In genomic region chr2:43637030-43637803, GRCh38 we compare ENCODE assay signal across 1 cellular context.
TF ChIP-seq lines count a peak whose summit lies in the region.

PLEKHH2 (plus strand) TSS chr2:43637260; CDS start chr2:43644674, 7,414 bp downstream.

TF ChIP-seq in HepG2, 621 proteins besides CTCF, POLR2A, EP300 and RAD21 (continued from another document and continues in another):
- no peak for TF ChIP-seq ZNF646 (CRISPR knock-in tag; IDR thresholded peaks at IDR 0.05)
- TF ChIP-seq ZNF367 (CRISPR knock-in tag; IDR thresholded peaks at IDR 0.05; ENCODE audit: borderline replicate concordance), result no peak
- no peak for TF ChIP-seq ZNF264 (CRISPR knock-in tag; IDR thresholded peaks at IDR 0.05)
- peak; percentile 16; the same call in 1 of the 2 replicates for TF ChIP-seq ZNF709 (CRISPR knock-in tag; IDR thresholded peaks at IDR 0.05)
- TF ChIP-seq, protein P1, sequence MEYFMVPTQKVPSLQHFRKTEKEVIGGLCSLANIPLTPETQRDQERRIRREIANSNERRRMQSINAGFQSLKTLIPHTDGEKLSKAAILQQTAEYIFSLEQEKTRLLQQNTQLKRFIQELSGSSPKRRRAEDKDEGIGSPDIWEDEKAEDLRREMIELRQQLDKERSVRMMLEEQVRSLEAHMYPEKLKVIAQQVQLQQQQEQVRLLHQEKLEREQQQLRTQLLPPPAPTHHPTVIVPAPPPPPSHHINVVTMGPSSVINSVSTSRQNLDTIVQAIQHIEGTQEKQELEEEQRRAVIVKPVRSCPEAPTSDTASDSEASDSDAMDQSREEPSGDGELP (IDR thresholded peaks at IDR 0.05; ENCODE audit: borderline replicate concordance, low read depth), result no peak; the same call in 1 of the 2 replicates
- TF ChIP-seq, protein P2, sequence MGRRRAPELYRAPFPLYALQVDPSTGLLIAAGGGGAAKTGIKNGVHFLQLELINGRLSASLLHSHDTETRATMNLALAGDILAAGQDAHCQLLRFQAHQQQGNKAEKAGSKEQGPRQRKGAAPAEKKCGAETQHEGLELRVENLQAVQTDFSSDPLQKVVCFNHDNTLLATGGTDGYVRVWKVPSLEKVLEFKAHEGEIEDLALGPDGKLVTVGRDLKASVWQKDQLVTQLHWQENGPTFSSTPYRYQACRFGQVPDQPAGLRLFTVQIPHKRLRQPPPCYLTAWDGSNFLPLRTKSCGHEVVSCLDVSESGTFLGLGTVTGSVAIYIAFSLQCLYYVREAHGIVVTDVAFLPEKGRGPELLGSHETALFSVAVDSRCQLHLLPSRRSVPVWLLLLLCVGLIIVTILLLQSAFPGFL (CRISPR knock-in tag; IDR thresholded peaks at IDR 0.05), result no peak
- TF ChIP-seq, protein P3, sequence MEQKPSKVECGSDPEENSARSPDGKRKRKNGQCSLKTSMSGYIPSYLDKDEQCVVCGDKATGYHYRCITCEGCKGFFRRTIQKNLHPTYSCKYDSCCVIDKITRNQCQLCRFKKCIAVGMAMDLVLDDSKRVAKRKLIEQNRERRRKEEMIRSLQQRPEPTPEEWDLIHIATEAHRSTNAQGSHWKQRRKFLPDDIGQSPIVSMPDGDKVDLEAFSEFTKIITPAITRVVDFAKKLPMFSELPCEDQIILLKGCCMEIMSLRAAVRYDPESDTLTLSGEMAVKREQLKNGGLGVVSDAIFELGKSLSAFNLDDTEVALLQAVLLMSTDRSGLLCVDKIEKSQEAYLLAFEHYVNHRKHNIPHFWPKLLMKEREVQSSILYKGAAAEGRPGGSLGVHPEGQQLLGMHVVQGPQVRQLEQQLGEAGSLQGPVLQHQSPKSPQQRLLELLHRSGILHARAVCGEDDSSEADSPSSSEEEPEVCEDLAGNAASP (CRISPR knock-in tag; IDR thresholded peaks at IDR 0.05; ENCODE audit: borderline replicate concordance), result no peak
- peak; percentile 10; the same call in 1 of the 2 replicates for TF ChIP-seq ZMYM3 (CRISPR knock-in tag; IDR thresholded peaks at IDR 0.05)
- TF ChIP-seq SCMH1 (CRISPR knock-in tag; IDR thresholded peaks at IDR 0.05; ENCODE audit: borderline replicate concordance), result no peak
- TF ChIP-seq, protein P4, sequence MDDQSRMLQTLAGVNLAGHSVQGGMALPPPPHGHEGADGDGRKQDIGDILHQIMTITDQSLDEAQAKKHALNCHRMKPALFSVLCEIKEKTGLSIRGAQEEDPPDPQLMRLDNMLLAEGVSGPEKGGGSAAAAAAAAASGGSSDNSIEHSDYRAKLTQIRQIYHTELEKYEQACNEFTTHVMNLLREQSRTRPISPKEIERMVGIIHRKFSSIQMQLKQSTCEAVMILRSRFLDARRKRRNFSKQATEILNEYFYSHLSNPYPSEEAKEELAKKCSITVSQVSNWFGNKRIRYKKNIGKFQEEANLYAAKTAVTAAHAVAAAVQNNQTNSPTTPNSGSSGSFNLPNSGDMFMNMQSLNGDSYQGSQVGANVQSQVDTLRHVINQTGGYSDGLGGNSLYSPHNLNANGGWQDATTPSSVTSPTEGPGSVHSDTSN (CRISPR knock-in tag; IDR thresholded peaks at IDR 0.05; ENCODE audit: borderline replicate concordance), result peak; percentile 58; the same call in 1 of the 2 replicates
- TF ChIP-seq TOE1 (CRISPR knock-in tag; IDR thresholded peaks at IDR 0.05), result no peak
- TF ChIP-seq ATM (IDR thresholded peaks at IDR 0.05; ENCODE audit: borderline replicate concordance), result no peak
- peak; percentile 65; the same call in 1 of the 2 replicates for TF ChIP-seq PITX1 (CRISPR knock-in tag; IDR thresholded peaks at IDR 0.05)
- TF ChIP-seq ZNF354B (CRISPR knock-in tag; IDR thresholded peaks at IDR 0.05), result no peak
- TF ChIP-seq MAFG (CRISPR knock-in tag; IDR thresholded peaks at IDR 0.05), result no peak
- no peak for TF ChIP-seq ZNF562 (CRISPR knock-in tag; IDR thresholded peaks at IDR 0.05; ENCODE audit: borderline replicate concordance)
- TF ChIP-seq STAT6 (CRISPR knock-in tag; IDR thresholded peaks at IDR 0.05; ENCODE audit: borderline replicate concordance), result no peak
- no peak for TF ChIP-seq ZSCAN9 (CRISPR knock-in tag; IDR thresholded peaks at IDR 0.05; ENCODE audit: borderline replicate concordance)
- TF ChIP-seq CC2D1A (CRISPR knock-in tag; IDR thresholded peaks at IDR 0.05), result no peak
- no peak for TF ChIP-seq DNMT3B (CRISPR knock-in tag; conservative IDR thresholded peaks at IDR 0.05)
- TF ChIP-seq, protein P5, sequence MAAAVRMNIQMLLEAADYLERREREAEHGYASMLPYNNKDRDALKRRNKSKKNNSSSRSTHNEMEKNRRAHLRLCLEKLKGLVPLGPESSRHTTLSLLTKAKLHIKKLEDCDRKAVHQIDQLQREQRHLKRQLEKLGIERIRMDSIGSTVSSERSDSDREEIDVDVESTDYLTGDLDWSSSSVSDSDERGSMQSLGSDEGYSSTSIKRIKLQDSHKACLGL (CRISPR knock-in tag; IDR thresholded peaks at IDR 0.05), result no peak
- TF ChIP-seq ZKSCAN5 (CRISPR knock-in tag; IDR thresholded peaks at IDR 0.05), result no peak
- TF ChIP-seq ZIK1 (CRISPR knock-in tag; IDR thresholded peaks at IDR 0.05; ENCODE audit: borderline replicate concordance, low read depth), result no peak
- no peak for TF ChIP-seq ZNF318 (CRISPR knock-in tag; IDR thresholded peaks at IDR 0.05)
- TF ChIP-seq ASH2L (IDR thresholded peaks at IDR 0.05; ENCODE audit: insufficient read length, low read depth, low read length), result peak; percentile 56
- no peak for TF ChIP-seq ZNF850 (CRISPR knock-in tag; conservative IDR thresholded peaks at IDR 0.05)
- TF ChIP-seq ATRX (CRISPR knock-in tag; IDR thresholded peaks at IDR 0.05; ENCODE audit: borderline replicate concordance), result no peak
- TF ChIP-seq FUBP1 (CRISPR knock-in tag; IDR thresholded peaks at IDR 0.05; ENCODE audit: borderline replicate concordance), result no peak
